In the genomic region with DNA sequence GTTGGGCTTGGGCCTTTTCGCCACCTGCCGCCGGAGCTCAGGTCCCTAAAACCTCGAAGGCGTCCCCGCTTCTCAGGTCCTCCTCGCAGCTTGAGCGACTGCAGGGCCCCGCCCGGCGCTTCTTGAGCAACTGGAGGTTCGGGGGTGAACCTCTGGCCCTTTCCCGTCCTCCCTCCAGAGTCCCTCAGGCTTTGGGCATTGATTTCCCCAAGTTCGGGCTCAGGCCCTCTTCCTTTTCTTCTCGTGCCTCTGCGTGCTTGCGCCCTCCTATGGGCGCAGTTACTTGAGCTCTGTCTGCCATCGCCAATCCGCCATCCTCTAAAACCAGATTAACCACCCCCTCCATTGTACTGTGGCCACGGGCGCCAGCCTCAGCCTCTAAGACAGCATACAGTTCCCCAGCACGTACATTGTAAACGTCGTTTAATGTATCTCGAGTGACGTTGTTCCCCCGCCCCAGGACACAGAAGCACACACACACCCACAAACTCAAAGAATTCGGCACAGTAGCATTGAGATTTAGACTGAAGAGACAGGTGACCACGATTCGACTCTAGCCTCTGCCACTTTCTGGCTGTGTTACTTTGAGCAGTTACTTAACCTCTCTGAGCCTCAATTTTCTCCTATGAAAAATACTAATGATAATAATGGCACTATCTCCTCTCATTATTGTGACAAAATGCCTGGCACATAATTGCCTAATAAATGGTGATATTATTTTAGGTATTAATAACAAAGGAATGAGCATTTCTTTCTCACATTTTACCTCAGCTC, we compare ENCODE assay signal across 8 cellular contexts. TPM values are rescaled to one million over a fixed set of nuclear protein-coding genes. Genes with fewer than 3 reads are reported as not detected.
DNase-seq lines count a peak whose midpoint lies in the region; ATAC-seq and TF ChIP-seq lines count a peak whose summit lies in the region.

No MANE protein-coding gene starts in this region.

- WGBS in gastroesophageal sphincter (ENCODE audit: low coverage in 1 of 2), 2 donors: 9 to 26% methylated on average over 15 to 23 of the region's 31 CpGs

- TF ChIP-seq EP300 in gastroesophageal sphincter (IDR thresholded peaks at IDR 0.05): no peak

- H3K4me1 ChIP-seq in gastroesophageal sphincter (peaks cover 0 to 61% (median 37%) of the 10 kb centered on the region in 3 donors), neutrophil (ENCODE audit: control insufficient read depth in 1 of 2, insufficient read depth in 1 of 2, low read depth in 1 of 2, low read length in 1 of 2) (peaks cover 51 to 52% of the 10 kb centered on the region in 2 experiments)

- no peaks in the 10 kb centered on the region for H3K36me3 ChIP-seq in gastroesophageal sphincter
- H3K36me3 ChIP-seq in neutrophil: no peaks in the 10 kb centered on the region

- TF ChIP-seq POLR2A in gastroesophageal sphincter (IDR thresholded peaks at IDR 0.05): no peak

- no peaks in the 10 kb centered on the region for H3K9me3 ChIP-seq in gastroesophageal sphincter
- H3K9me3 ChIP-seq in neutrophil: no peaks in the 10 kb centered on the region

- ATAC-seq in GM19463 (IDR thresholded peaks at IDR 0.05; ENCODE audit: unreplicated experiment) (peak; percentile 17), HG03558 (IDR thresholded peaks at IDR 0.05; ENCODE audit: extremely low read depth, unreplicated experiment) (peak; percentile 7), gastroesophageal sphincter (peak; percentile 39)

- H3K4me3 ChIP-seq in gastroesophageal sphincter: peak overlapping the region; percentile 34 to 52
- H3K4me3 ChIP-seq in neutrophil (ENCODE audit: low read depth in 1 of 2, low read length in 1 of 2): peak overlapping the region; percentile 64 to 85

- peak overlapping the region; percentile 77 to 98 (median 88) for H3K27ac ChIP-seq in gastroesophageal sphincter
- H3K27ac ChIP-seq in neutrophil: peak overlapping the region; percentile 94

- H3K27me3 ChIP-seq in gastroesophageal sphincter (no peaks in the 10 kb centered on the region), neutrophil (no peaks in the 10 kb centered on the region)

- TF ChIP-seq CTCF in gastroesophageal sphincter (IDR thresholded peaks at IDR 0.05): peak in 3 of 4 experiments; percentile 59 to 69 (median 62)
- peak; percentile 47 for TF ChIP-seq CTCF in neutrophil (IDR thresholded peaks at IDR 0.05)

- DNase-seq in DMS 273 treated with DMSO at 0.1 percent for 48 hours (lab: John Stamatoyannopoulos, UW): peak; percentile 72
- DNase-seq in OCI-M1 (lab: John Stamatoyannopoulos, UW): peak; percentile 88
- peak; percentile 66 for DNase-seq in activated naive CD4-positive, alpha-beta T cell treated with Interleukin-2 at 50 U/mL for 16 hours
- DNase-seq in LoVo (ENCODE audit: low spot score): no peak

RNA-seq across cellular contexts. Expression of a gene that starts 22.6 kb away (rescaled TPM):
- total RNA-seq in gastroesophageal sphincter: 100 to 1,000 TPM in 3 of 4 donors, 10 to 100 TPM in 1; 74.5 to 169 (median 116) TPM

RNA-seq across cellular contexts. Expression of a gene that starts 23.1 kb away (rescaled TPM):
- 10 to 100 TPM; 19.3 to 53.6 (median 37.9) TPM for total RNA-seq in gastroesophageal sphincter
